Comparison of ENCODE assay signal across 20 cellular contexts in the genomic region with DNA sequence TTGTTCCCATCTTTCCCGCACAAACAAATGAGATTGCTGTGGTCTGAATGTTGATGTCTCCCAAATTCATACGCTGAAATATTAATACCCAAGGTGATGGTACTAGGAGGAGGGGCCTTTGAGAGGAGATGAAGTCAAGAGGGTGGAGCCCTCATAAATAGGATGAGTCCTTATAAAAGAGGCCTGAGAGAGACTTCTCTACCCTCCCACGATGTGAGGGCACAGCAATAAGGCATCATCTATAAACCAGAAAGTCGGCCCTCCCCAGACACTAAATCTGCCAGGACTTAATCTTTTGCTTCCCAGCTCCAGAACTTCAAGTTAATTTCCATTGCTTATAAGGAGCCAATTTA.
"Had no signal": no experiment of that assay in that cellular context is flagged by ENCODE, and none has a peak within 500 bp of the region (broad histone marks: within the 10 kb centered on the region; RNA-seq: fewer than 3 reads in every experiment).

No MANE protein-coding gene starts in this region.

- H3K27ac ChIP-seq: brain microvascular endothelial cell, cardiac muscle cell, PC-9 had no signal

- H3K36me3 Mint-ChIP-seq: activated naive CD8-positive, alpha-beta T cell had no signal

- ATAC-seq: activated T-helper 17 cell treated with anti-CD3 and anti-CD28 coated beads, Interleukin-2, amount 50 U/mL, for 72 hours had no signal

- H2AFZ ChIP-seq: PC-9 had no signal

- H3K4me3 ChIP-seq: cardiac muscle cell, PC-9 had no signal

- H3K27ac Mint-ChIP-seq: activated B cell treated with CpG ODN at 0.5 μM for 24 hours; activated CD4-positive, alpha-beta memory T cell treated with anti-CD3 and anti-CD28 coated beads, Interleukin-2, amount 10 ng/mL, durations not matched to agents 7 days and 5 days; activated naive CD4-positive, alpha-beta T cell treated with anti-CD3 and anti-CD28 coated beads for 36 hours; activated naive CD8-positive, alpha-beta T cell; activated T-helper 17 cell treated with anti-CD3 and anti-CD28 coated beads, Interleukin-2, amount 50 U/mL, for 72 hours; T-helper 1 cell treated with Interleukin-12 subunit alpha and Interleukin-12 subunit beta and Interleukin-4 antibody, amounts not matched to agents 30 μg/mL and 1 μg/mL, for 36 hours had no signal

- DNase-seq: activated B cell treated with CpG ODN at 0.5 μM for 24 hours; activated CD4-positive, alpha-beta memory T cell treated with anti-CD3 and anti-CD28 coated beads, Interleukin-2, amount 10 ng/mL, durations not matched to agents 7 days and 5 days; activated CD4-positive, alpha-beta T cell treated with anti-CD3 and anti-CD28 coated beads, Interleukin-2, amount 50 U/mL, for 1 hour; activated gamma-delta T cell; activated naive CD4-positive, alpha-beta T cell treated with anti-CD3 and anti-CD28 coated beads for 36 hours; activated T-cell treated with anti-CD3 and anti-CD28 coated beads for 4 hours; activated T-cell treated with anti-CD3 and anti-CD28 coated beads, Interleukin-2, amount 50 U/mL, for 48 hours; amygdala; brain microvascular endothelial cell; NCI-H1105 treated with DMSO at 0.1 percent for 48 hours; NCI-H1436 treated with DMSO at 0.1 percent for 48 hours; NCI-H187; NCI-H446; PC-9; SHP77 treated with DMSO at 0.1 percent for 48 hours; T-helper 9 cell had no signal

- H3K36me3 ChIP-seq: brain microvascular endothelial cell, cardiac muscle cell had no signal

- H3K4me1 Mint-ChIP-seq: activated B cell treated with CpG ODN at 0.5 μM for 24 hours; activated CD4-positive, alpha-beta memory T cell treated with anti-CD3 and anti-CD28 coated beads, Interleukin-2, amount 10 ng/mL, durations not matched to agents 7 days and 5 days; activated T-helper 17 cell treated with anti-CD3 and anti-CD28 coated beads, Interleukin-2, amount 50 U/mL, for 72 hours had no signal

- H3K4me2 ChIP-seq: PC-9 had no signal

- H3K4me3 Mint-ChIP-seq: activated B cell treated with CpG ODN at 0.5 μM for 24 hours; activated CD4-positive, alpha-beta memory T cell treated with anti-CD3 and anti-CD28 coated beads, Interleukin-2, amount 10 ng/mL, durations not matched to agents 7 days and 5 days; activated naive CD4-positive, alpha-beta T cell treated with anti-CD3 and anti-CD28 coated beads for 36 hours; activated naive CD8-positive, alpha-beta T cell; activated T-helper 17 cell treated with anti-CD3 and anti-CD28 coated beads, Interleukin-2, amount 50 U/mL, for 72 hours; T-helper 1 cell treated with Interleukin-12 subunit alpha and Interleukin-12 subunit beta and Interleukin-4 antibody, amounts not matched to agents 30 μg/mL and 1 μg/mL, for 36 hours had no signal

- H3K27me3 Mint-ChIP-seq: activated B cell treated with CpG ODN at 0.5 μM for 24 hours; activated CD4-positive, alpha-beta memory T cell treated with anti-CD3 and anti-CD28 coated beads, Interleukin-2, amount 10 ng/mL, durations not matched to agents 7 days and 5 days; activated naive CD8-positive, alpha-beta T cell; activated T-helper 17 cell treated with anti-CD3 and anti-CD28 coated beads, Interleukin-2, amount 50 U/mL, for 72 hours had no signal

- H3K27me3 ChIP-seq: brain microvascular endothelial cell, cardiac muscle cell had no signal

- H3K9me3 Mint-ChIP-seq: activated B cell treated with CpG ODN at 0.5 μM for 24 hours; activated T-helper 17 cell treated with anti-CD3 and anti-CD28 coated beads, Interleukin-2, amount 50 U/mL, for 72 hours had no signal
